In the genomic region with DNA sequence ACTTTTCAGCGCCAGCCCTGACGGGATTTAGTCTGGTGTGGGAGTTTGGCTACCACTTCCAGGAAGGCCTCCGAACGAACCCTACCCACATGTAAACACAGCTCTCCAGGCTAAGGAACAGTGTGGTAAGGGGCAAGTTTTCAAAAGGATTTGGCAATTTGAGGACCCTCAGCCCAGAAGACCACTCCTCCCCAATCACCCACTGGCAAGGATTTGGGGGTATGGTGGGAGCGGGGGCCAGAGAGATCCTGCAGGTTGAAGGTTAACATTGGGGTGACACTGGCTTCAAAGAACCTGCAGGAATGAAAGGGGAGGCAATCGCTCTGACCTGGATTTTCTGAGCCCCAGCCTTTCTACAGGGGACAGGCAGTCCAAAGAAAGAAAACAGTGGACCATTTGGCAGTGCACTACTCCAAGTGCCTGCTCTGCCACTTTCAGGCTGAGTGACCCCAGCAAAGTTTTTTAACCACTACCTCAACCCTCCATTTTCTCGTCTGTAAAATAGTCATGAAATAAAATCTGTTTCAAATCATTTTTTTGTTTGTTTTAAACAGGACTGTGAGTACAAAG, we compare ENCODE assay signal across 19 cellular contexts. TPM values are rescaled to one million over a fixed set of nuclear protein-coding genes. Genes with fewer than 3 reads are reported as not detected.
DNase-seq lines count a peak whose midpoint lies in the region; ATAC-seq, FAIRE-seq and TF ChIP-seq lines count a peak whose summit lies in the region.
"Had no signal": no experiment of that assay in that cellular context is flagged by ENCODE, and none has a peak within 500 bp of the region (broad histone marks: within the 10 kb centered on the region; RNA-seq: fewer than 3 reads in every experiment).

No MANE protein-coding gene starts in this region.

- peaks cover 96% of the 10 kb centered on the region for H3K27me3 Mint-ChIP-seq in type B pancreatic cell

- H4K20me1 ChIP-seq in H1 (replicated peaks in 1 of 2; ENCODE audit: control insufficient read depth in 1 of 2, insufficient read depth in 2 of 2, low read length in 2 of 2): peaks cover 0 to 4% of the 10 kb centered on the region in 2 experiments

- no peak for TF ChIP-seq POLR2A in H1 (IDR thresholded peaks at IDR 0.05; ENCODE audit: control extremely low read depth in 1 of 2, low read depth in 2 of 2, low read length in 2 of 2)

- H3K27ac ChIP-seq in right atrium auricular region (no peak overlapping the region), right cardiac atrium (ENCODE audit: low read length) (no peak overlapping the region), H1 (ENCODE audit: low read depth, low read length) (no peak overlapping the region), lung (ENCODE audit: low read depth in 1 of 2, low read length in 1 of 2) (no peak overlapping the region)
- H3K27ac ChIP-seq: 22Rv1, A549, C4-2B had no signal

- no peak overlapping the region for H3K14ac ChIP-seq in H1 (ENCODE audit: insufficient read length)

- no peaks in the 10 kb centered on the region for H3K9me3 ChIP-seq in right atrium auricular region
- H3K9me3 ChIP-seq in right cardiac atrium (ENCODE audit: control insufficient read depth, low read length): no peaks in the 10 kb centered on the region
- no peaks in the 10 kb centered on the region for H3K9me3 ChIP-seq in H1 (ENCODE audit: insufficient read depth in 2 of 2, low read depth in 1 of 2, low read length in 1 of 2)
- H3K9me3 ChIP-seq in lung (ENCODE audit: control insufficient read depth in 2 of 2, insufficient read depth in 1 of 2, low read length in 1 of 2): peaks cover 0 to 12% of the 10 kb centered on the region in 2 donors
- H3K9me3 ChIP-seq: Caco-2 had no signal

- no peak overlapping the region for H2BK5ac ChIP-seq in H1 (ENCODE audit: low read depth, low read length)

- no peak overlapping the region for H3K27ac Mint-ChIP-seq in type B pancreatic cell
- H3K27ac Mint-ChIP-seq: CD4-positive, alpha-beta T cell; H9; IgD-negative memory B cell had no signal

- no peak for TF ChIP-seq CTCF in right atrium auricular region (IDR thresholded peaks at IDR 0.05)
- TF ChIP-seq CTCF in H1 (IDR thresholded peaks at IDR 0.05; ENCODE audit: control extremely low read depth in 1 of 3, insufficient read depth in 1 of 3, low read depth in 1 of 3, low read length in 3 of 3): no peak
- no peak for TF ChIP-seq CTCF in lung (IDR thresholded peaks at IDR 0.05; ENCODE audit: control extremely low read depth, extremely low read depth)
- TF ChIP-seq CTCF in type B pancreatic cell (conservative IDR thresholded peaks at IDR 0.05): no peak

- H3K4me1 ChIP-seq in right atrium auricular region (no peaks in the 10 kb centered on the region), right cardiac atrium (ENCODE audit: control insufficient read depth, insufficient read depth, low read length) (no peaks in the 10 kb centered on the region), H1 (replicated peaks in 1 of 4; ENCODE audit: control insufficient read depth in 3 of 4, insufficient read depth in 4 of 4, low read length in 3 of 4) (peaks cover 4 to 20% (median 16%) of the 10 kb centered on the region in 4 experiments), lung (ENCODE audit: control insufficient read depth in 2 of 2, insufficient read depth in 2 of 2, low read length in 2 of 2) (no peaks in the 10 kb centered on the region)
- H3K4me1 ChIP-seq: A549, Caco-2 had no signal

- no peak overlapping the region for H2AFZ ChIP-seq in H1 (ENCODE audit: low read length)

- H3K23me2 ChIP-seq in H1 (ENCODE audit: low read depth, low read length): no peaks in the 10 kb centered on the region

- ATAC-seq in right cardiac atrium: no peak
- no peak for ATAC-seq in lung (ENCODE audit: insufficient read depth, low FRiP score)
- ATAC-seq in HG02588 (IDR thresholded peaks at IDR 0.05; ENCODE audit: unreplicated experiment): no peak
- ATAC-seq: A549, HepG2 had no signal

- TF ChIP-seq RAD21 in H1 (IDR thresholded peaks at IDR 0.05 in 1 of 2, conservative IDR thresholded peaks at IDR 0.05 in 1 of 2; ENCODE audit: low read depth in 2 of 2, low read length in 2 of 2): no peak

- no peak overlapping the region for H3K4ac ChIP-seq in H1 (replicated peaks; ENCODE audit: insufficient read length, low read depth, low read length)

- no peak overlapping the region for H3K4me3 ChIP-seq in right atrium auricular region
- no peak overlapping the region for H3K4me3 ChIP-seq in right cardiac atrium (ENCODE audit: low read length)
- H3K4me3 ChIP-seq in H1 (ENCODE audit: extremely low read depth in 1 of 4, insufficient read depth in 2 of 4, low read depth in 3 of 4, low read length in 4 of 4): peak overlapping the region in 1 of 4 experiments; percentile 28; a peak in 2 of 8 replicates
- no peak overlapping the region for H3K4me3 ChIP-seq in lung
- H3K4me3 ChIP-seq: A549 had no signal

- H3K23ac ChIP-seq in H1 (ENCODE audit: insufficient read length): no peak overlapping the region

- H3K18ac ChIP-seq in H1 (ENCODE audit: extremely low read depth, low read length): 0 out of 2 replicates have a peak overlapping the region, but pooled peaks have one; percentile 33

- no peak overlapping the region for H3K56ac ChIP-seq in H1 (replicated peaks; ENCODE audit: insufficient read length, low read depth, low read length)

- H3K4me1 Mint-ChIP-seq in type B pancreatic cell (ENCODE audit: unreplicated experiment): peaks cover 15% of the 10 kb centered on the region
- H3K4me1 Mint-ChIP-seq: IgD-negative memory B cell had no signal

- H4K5ac ChIP-seq in H1 (ENCODE audit: insufficient read length, low read depth, low read length): no peak overlapping the region

- H3K36me3 ChIP-seq in right atrium auricular region (no peaks in the 10 kb centered on the region), H1 (ENCODE audit: control insufficient read depth in 2 of 4, insufficient read depth in 4 of 4, low read length in 3 of 4) (no peaks in the 10 kb centered on the region), lung (ENCODE audit: control insufficient read depth in 2 of 2, insufficient read depth in 2 of 2, low read length in 2 of 2) (no peaks in the 10 kb centered on the region)

- 0 out of 2 replicates have a peak overlapping the region, but pooled peaks have one; percentile 20 for H2BK12ac ChIP-seq in H1 (ENCODE audit: low read depth, low read length)

- intact Hi-C loops in right cardiac atrium (cut with DNase I): no loop called here

- peak overlapping the region; percentile 25; the same call in 1 of the 2 replicates for H2BK20ac ChIP-seq in H1 (ENCODE audit: low read length)

- TF ChIP-seq EP300 in H1 (IDR thresholded peaks at IDR 0.05; ENCODE audit: borderline replicate concordance in 1 of 2, low read depth in 2 of 2, low read length in 2 of 2): no peak

- peak overlapping the region; percentile 52 for H3K4me3 Mint-ChIP-seq in type B pancreatic cell
- H3K4me3 Mint-ChIP-seq: CD4-positive, alpha-beta T cell; IgD-negative memory B cell had no signal

- 3% methylated on average over 7 of the region's 7 CpGs for WGBS in right cardiac atrium
- 6% methylated on average over 4 of the region's 7 CpGs; no CpG with 5 or more reads in 1 of the 2 experiments for WGBS in H1 (ENCODE audit: extremely low coverage in 1 of 2, insufficient coverage in 1 of 2, insufficient read length in 1 of 2, insufficient replicate concordance in 2 of 2, low coverage in 1 of 2, low lambda C conversion rate in 2 of 2, missing lambda C conversion rate in 1 of 2), 2 experiments
- 10 to 14% methylated on average over 7 of the region's 7 CpGs for WGBS in lung, 2 donors

- H4K91ac ChIP-seq in H1 (replicated peaks; ENCODE audit: insufficient read length, low read length): no peak overlapping the region

- DNase-seq in right atrium auricular region (ENCODE audit: low spot score) (peak; percentile 23), right cardiac atrium (no peak), H1 (ENCODE audit: low read depth in 1 of 2, low spot score in 2 of 2) (peak in 1 of 2 experiments; percentile 55), lung (ENCODE audit: low spot score) (peak; percentile 21), type B pancreatic cell (ENCODE audit: extremely low spot score, unreplicated experiment) (no peak), RPMI8226 (no peak), middle frontal gyrus (ENCODE audit: extremely low spot score, low spot score) (no peak)
- DNase-seq: AML-193; Caco-2; CD4-positive, alpha-beta T cell; GF-D8 had no signal

- no peak overlapping the region for H2AK5ac ChIP-seq in H1 (ENCODE audit: low read depth, low read length)

- peaks cover 4% of the 10 kb centered on the region for H3K9me3 Mint-ChIP-seq in type B pancreatic cell
- H3K9me3 Mint-ChIP-seq: CD4-positive, alpha-beta T cell had no signal

- CTCF ChIA-PET in H1 (lab: Charles Lee; ENCODE audit: partially characterized antibody): interaction anchor here (0.7 to 11.9 kb wide), 7 partner anchors 12 to 51 kb away, joined by 3 to 162 read pairs (median 9); no protein-coding TSS in a partner anchor

- peak overlapping the region; percentile 30 to 63; a peak in 2 of 4 replicates for H3K4me2 ChIP-seq in H1 (ENCODE audit: insufficient read depth in 1 of 2, low read depth in 2 of 2, low read length in 2 of 2)
- H3K4me2 ChIP-seq: A549 had no signal

- no peak overlapping the region for H4K8ac ChIP-seq in H1 (ENCODE audit: extremely low read depth, insufficient read depth, low read length)

- H3K27me3 ChIP-seq in right atrium auricular region: peaks cover 30 to 32% of the 10 kb centered on the region in 2 donors
- H3K27me3 ChIP-seq in right cardiac atrium (ENCODE audit: control insufficient read depth, insufficient read depth): peaks cover 5% of the 10 kb centered on the region
- peaks cover 83 to 99% (median 92%) of the 10 kb centered on the region in 4 experiments for H3K27me3 ChIP-seq in H1 (replicated peaks in 1 of 4; ENCODE audit: control insufficient read depth in 3 of 4, extremely low read depth in 1 of 4, insufficient read depth in 3 of 4, low read length in 3 of 4)
- peaks cover 7% of the 10 kb centered on the region for H3K27me3 ChIP-seq in lung (ENCODE audit: control insufficient read depth, insufficient read depth)

- H3K79me1 ChIP-seq in H1 (ENCODE audit: low read depth, low read length): no peaks in the 10 kb centered on the region

- H2BK15ac ChIP-seq in H1 (ENCODE audit: low read length): no peak overlapping the region

- no peaks in the 10 kb centered on the region for H3K79me2 ChIP-seq in H1 (ENCODE audit: control insufficient read depth in 1 of 2, insufficient read depth in 2 of 2, low read length in 2 of 2)

- H2BK120ac ChIP-seq in H1 (replicated peaks; ENCODE audit: low read depth, low read length): no peak overlapping the region

- POLR2A ChIA-PET in H1 (lab: Charles Lee; ENCODE audit: partially characterized antibody): interaction anchor here (1.1 to 1.4 kb wide), 4 partner anchors 26 to 46 kb away, joined by 3 read pairs; no protein-coding TSS in a partner anchor

- no peaks in the 10 kb centered on the region for H3K36me3 Mint-ChIP-seq in type B pancreatic cell
- H3K36me3 Mint-ChIP-seq: IgD-negative memory B cell had no signal

- FAIRE-seq in H1 (lab: Jason Lieb, UNC): no peak
- FAIRE-seq: A549, D721Med, HepG2 had no signal

- no peak overlapping the region for H3K9ac ChIP-seq in H1 (replicated peaks in 1 of 4; ENCODE audit: extremely low read depth in 1 of 4, low read depth in 3 of 4, low read length in 3 of 4)

RNA-seq across cellular contexts. Expression of gene ZIC4, which starts 34.5 kb away (rescaled TPM):
- total RNA-seq in right atrium auricular region (not detected), right cardiac atrium (not detected), lung (not detected), type B pancreatic cell (ENCODE audit: low replicate concordance) (40.2 TPM in 1 of 2 replicates, not detected in the other)
- polyA plus RNA-seq in right cardiac atrium (not detected), H1 (2011; rRNA removed) (0.03 and 0.31 TPM in 2 replicates), lung (not detected)
- 0.13 TPM in 1 of 2 replicates, not detected in the other for total RNA-seq in H1 (2021; fragmentation: NEBNext Ultra II Directional; extraction: Animal tissue kit (Norgen Biotek cat#: 25700))
- 0.08 TPM for polyA plus RNA-seq in H1 (2011; cell fraction: cytosol; rRNA removed)
- polyA plus RNA-seq in H1 (2011; cell fraction: nucleus; rRNA removed): 0.27 TPM
- polyA plus RNA-seq in H1 (2012, experiment 1 of 2): 0.27 TPM in 1 of 4 replicates, not detected in the others
- polyA plus RNA-seq in H1 (2012, experiment 2 of 2): 0.08 TPM
- polyA plus RNA-seq in H1 (2013, experiment 1 of 2): 0.06 TPM
- polyA plus RNA-seq in H1 (2013, experiment 2 of 2): 0.06 TPM
- polyA minus RNA-seq in H1 (2011; rRNA and poly(A)+ RNA removed): not detected in 2 replicates
- polyA minus RNA-seq in H1 (2011; cell fraction: cytosol; rRNA and poly(A)+ RNA removed): not detected
- 0.60 TPM for polyA minus RNA-seq in H1 (2011; cell fraction: nucleus; rRNA and poly(A)+ RNA removed)
- total RNA-seq: Caco-2; CD4-positive, alpha-beta T cell; H9; HepG2 had no signal
- polyA plus RNA-seq: A549, HepG2, IgD-negative memory B cell had no signal

RNA-seq across cellular contexts. Expression of gene ZIC1, which starts 37.3 kb away (rescaled TPM):
- total RNA-seq in right atrium auricular region (under 1 TPM in 1 of 2 donors, not detected in 1; 0.04 TPM), right cardiac atrium (under 1 TPM in 1 of 4 donors, not detected in 3; 0.95 TPM), lung (not detected), type B pancreatic cell (ENCODE audit: low replicate concordance) (184 TPM in 1 of 2 replicates, not detected in the other)
- polyA plus RNA-seq in right cardiac atrium (not detected), H1 (2011; rRNA removed) (0.80 and 3.6 TPM in 2 replicates), lung (under 1 TPM; under 0.01 to 0.10 TPM)
- total RNA-seq in H1 (2021; fragmentation: NEBNext Ultra II Directional; extraction: Animal tissue kit (Norgen Biotek cat#: 25700)): 1.5 and 2.2 TPM in 2 replicates
- polyA plus RNA-seq in H1 (2011; cell fraction: cytosol; rRNA removed): 1.7 TPM
- polyA plus RNA-seq in H1 (2011; cell fraction: nucleus; rRNA removed): 2.7 TPM
- polyA plus RNA-seq in H1 (2012, experiment 1 of 2): 0.27 to 0.77 TPM (median 0.60 TPM) in 4 replicates
- 0.08 TPM for polyA plus RNA-seq in H1 (2012, experiment 2 of 2)
- 1.4 TPM for polyA plus RNA-seq in H1 (2013, experiment 1 of 2)
- 0.75 TPM for polyA plus RNA-seq in H1 (2013, experiment 2 of 2)
- 0.07 and 0.47 TPM in 2 replicates for polyA minus RNA-seq in H1 (2011; rRNA and poly(A)+ RNA removed)
- 1.6 TPM for polyA minus RNA-seq in H1 (2011; cell fraction: cytosol; rRNA and poly(A)+ RNA removed)
- 2.4 TPM for polyA minus RNA-seq in H1 (2011; cell fraction: nucleus; rRNA and poly(A)+ RNA removed)
- total RNA-seq: Caco-2; CD4-positive, alpha-beta T cell; H9; HepG2 had no signal
- polyA plus RNA-seq: HepG2, IgD-negative memory B cell had no signal

Comparison
In these comparisons a context has a peak if more than half of its experiments do, and no peak if none do; other contexts are left out.
1. DNase-seq: peak in right atrium auricular region (single experiment) and lung (single experiment); none in right cardiac atrium (0 of 3), type B pancreatic cell (single experiment), RPMI8226 (single experiment) and middle frontal gyrus (single experiment).